28 cellular contexts compared by ENCODE assay signal in genomic region chr14:66398437-66398836, GRCh38.
"Had no signal": no experiment of that assay in that cellular context is flagged by ENCODE, and none has a peak within 500 bp of the region (broad histone marks: within the 10 kb centered on the region; RNA-seq: fewer than 3 reads in every experiment).

No MANE protein-coding gene starts in this region.

- H3K4me3 ChIP-seq: adrenal gland, body of pancreas, hepatocyte, pancreas, prostate gland, sigmoid colon, smooth muscle cell, suprapubic skin, tibial artery, upper lobe of right lung had no signal

- H2AFZ ChIP-seq: hepatocyte had no signal

- DNase-seq: activated CD4-positive, alpha-beta T cell treated with anti-CD3 and anti-CD28 coated beads, Interleukin-2, amount 50 U/mL, for 4 hours; activated CD8-positive, alpha-beta memory T cell treated with anti-CD3 and anti-CD28 coated beads, Interleukin-2, amount 50 U/mL, for 4 hours; activated gamma-delta T cell; activated naive CD4-positive, alpha-beta T cell treated with anti-CD3 and anti-CD28 coated beads, Interleukin-2, amount 50 U/mL, for 16 hours; activated T-cell treated with anti-CD3 and anti-CD28 coated beads, Interleukin-2, amount 50 U/mL, for 24 hours; adrenal gland; aorta; body of pancreas; dermis blood vessel endothelial cell; effector CD4-positive, alpha-beta T cell; glutamatergic neuron; left cardiac atrium; midbrain; naive thymus-derived CD8-positive, alpha-beta T cell; pancreas; sigmoid colon; stimulated activated naive CD4-positive, alpha-beta T cell; T-helper 2 cell; tibial artery; upper lobe of right lung had no signal

- H3K4me2 ChIP-seq: hepatocyte, smooth muscle cell had no signal

- H3K9me3 ChIP-seq: adrenal gland, body of pancreas, pancreas, prostate gland, sigmoid colon, suprapubic skin, tibial artery, upper lobe of right lung had no signal

- H3K79me2 ChIP-seq: hepatocyte had no signal

- H3K4me1 ChIP-seq: adrenal gland, prostate gland, sigmoid colon, suprapubic skin, upper lobe of right lung had no signal

- H3K36me3 ChIP-seq: adrenal gland, pancreas, prostate gland, sigmoid colon, suprapubic skin, tibial artery, upper lobe of right lung had no signal

- ATAC-seq: body of pancreas; left cardiac atrium; naive thymus-derived CD8-positive, alpha-beta T cell; pancreas; upper lobe of right lung had no signal

- FAIRE-seq: colon, frontal cortex, keratinocyte, pancreas had no signal

- H3K27ac ChIP-seq: adrenal gland, body of pancreas, epithelial cell of prostate, hepatocyte, pancreas, prostate gland, sigmoid colon, suprapubic skin, tibial artery, upper lobe of right lung had no signal

- H3K27me3 ChIP-seq: adrenal gland, body of pancreas, pancreas, sigmoid colon, suprapubic skin, tibial artery, upper lobe of right lung had no signal
